ENCODE assay signal across 15 cellular contexts in the genomic region with DNA sequence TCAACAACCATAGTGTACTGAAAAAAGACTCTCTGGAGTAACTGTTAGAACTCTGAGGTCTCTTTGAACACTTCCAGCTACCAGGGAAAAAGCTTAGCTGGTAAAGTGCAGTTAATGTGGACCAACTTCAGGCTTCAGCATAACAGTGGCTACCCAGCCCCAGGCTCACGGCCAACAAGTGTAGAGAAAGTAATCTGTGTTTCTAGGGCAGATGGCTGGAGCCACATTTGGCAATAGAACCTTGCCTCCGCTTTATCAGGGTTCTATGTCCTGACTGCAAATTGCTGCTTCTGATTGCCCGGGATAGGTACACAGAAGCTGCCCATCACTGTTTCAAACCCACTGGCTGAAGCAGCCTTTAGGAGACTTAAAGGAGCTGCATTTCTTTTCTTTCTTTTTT.
A peak's percentile ranks its signal among the peaks of the same experiment; 100 is the strongest.
DNase-seq lines count a peak whose midpoint lies in the region; ATAC-seq and TF ChIP-seq lines count a peak whose summit lies in the region.
"Had no signal": no experiment of that assay in that cellular context is flagged by ENCODE, and none has a peak within 500 bp of the region (broad histone marks: within the 10 kb centered on the region; RNA-seq: fewer than 3 reads in every experiment).

No MANE protein-coding gene starts in this region.

- H3K27ac ChIP-seq in ovary: peak overlapping the region in 1 of 2 donors; percentile 10
- H3K27ac ChIP-seq in SK-N-SH (ENCODE audit: low read depth in 2 of 2, low read length in 1 of 2): no peak overlapping the region

- no peak for TF ChIP-seq EP300 in ovary (IDR thresholded peaks at IDR 0.05)
- no peak for TF ChIP-seq EP300 in SK-N-SH (IDR thresholded peaks at IDR 0.05; ENCODE audit: borderline replicate concordance in 1 of 2, low read depth in 1 of 2, low read length in 1 of 2)

- intact Hi-C loops in ovary (cut with DNase I): no loop called here

- H3K4me2 ChIP-seq in SK-N-SH: no peak overlapping the region

- no peaks in the 10 kb centered on the region for H3K9me2 ChIP-seq in SK-N-SH

- WGBS in ovary, 3 donors: 16 to 24% (median 19%) methylated on average over 3 of the region's 3 CpGs
- WGBS in SK-N-SH (ENCODE audit: low lambda C conversion rate): 75% methylated on average over 3 of the region's 3 CpGs

- no peaks in the 10 kb centered on the region for H4K20me1 ChIP-seq in SK-N-SH (ENCODE audit: insufficient read depth)

- TF ChIP-seq POLR2A in ovary (IDR thresholded peaks at IDR 0.05): no peak

- no peaks in the 10 kb centered on the region for H3K36me3 ChIP-seq in ovary
- H3K36me3 ChIP-seq in SK-N-SH (replicated peaks in 1 of 2; ENCODE audit: control insufficient read depth in 1 of 2, insufficient read depth in 2 of 2, low read length in 1 of 2): no peaks in the 10 kb centered on the region

- no peak for TF ChIP-seq RAD21 in SK-N-SH (IDR thresholded peaks at IDR 0.05; ENCODE audit: low read length)

- H3K4me1 ChIP-seq in ovary (ENCODE audit: insufficient read depth): peaks cover 3% of the 10 kb centered on the region
- H3K4me1 ChIP-seq in SK-N-SH (ENCODE audit: control insufficient read depth in 1 of 2, insufficient read depth in 2 of 2, low read depth in 1 of 2, low read length in 1 of 2): peaks cover 3% of the 10 kb centered on the region in 2 experiments; a peak in 1 of 4 replicates

- H3K79me2 ChIP-seq in SK-N-SH (ENCODE audit: insufficient read depth): no peaks in the 10 kb centered on the region

- no peak overlapping the region for H3K9ac ChIP-seq in SK-N-SH

- H3F3A ChIP-seq in SK-N-SH (replicated peaks; ENCODE audit: insufficient read depth): no peaks in the 10 kb centered on the region

- no peaks in the 10 kb centered on the region for H3K27me3 ChIP-seq in ovary
- no peaks in the 10 kb centered on the region for H3K27me3 ChIP-seq in SK-N-SH (ENCODE audit: insufficient read depth)

- H2AFZ ChIP-seq in SK-N-SH (ENCODE audit: low read depth): no peak overlapping the region

- ATAC-seq in HG02840 (IDR thresholded peaks at IDR 0.05; ENCODE audit: low FRiP score, unreplicated experiment): no peak
- ATAC-seq: HCT116 had no signal

- no peak for TF ChIP-seq CTCF in ovary (IDR thresholded peaks at IDR 0.05)
- TF ChIP-seq CTCF in SK-N-SH (IDR thresholded peaks at IDR 0.05): no peak

- POLR2A ChIA-PET in SK-N-SH (lab: Yijun Ruan, JAX): no interaction called here

- H3K9me3 ChIP-seq in ovary (no peaks in the 10 kb centered on the region), SK-N-SH (no peaks in the 10 kb centered on the region)

- CTCF ChIA-PET in SK-N-SH (lab: Yijun Ruan, JAX): interaction anchor here (1.5 kb wide), 1 partner anchor 8 kb away, joined by 5 read pairs; no protein-coding TSS in a partner anchor

- peak; percentile 48 for DNase-seq in Ammon's horn (ENCODE audit: low spot score)
- peak; percentile 21 for DNase-seq in NCI-H1694 (lab: John Stamatoyannopoulos, UW)
- DNase-seq in cerebellum (ENCODE audit: low spot score): peak; percentile 76
- peak in 4 of 5 donors; percentile 61 to 74 (median 64) for DNase-seq in ovary
- DNase-seq in SK-N-SH: no peak
- DNase-seq in stimulated activated CD4-positive, alpha-beta T cell treated with anti-CD3 and anti-CD28 coated beads, Interleukin-2, amount 100 ng/mL, for 24 hours: no peak
- DNase-seq: DMS79 treated with DMSO at 0.1 percent for 48 hours, GDM1, KG1, NCI-H1092, NCI-H187, NCI-H82, SHP77 had no signal

- no peak overlapping the region for H3K4me3 ChIP-seq in ovary
- H3K4me3 ChIP-seq in SK-N-SH (ENCODE audit: low read depth in 2 of 2, low read length in 1 of 2): no peak overlapping the region

TF ChIP-seq in SK-N-SH, 30 proteins besides CTCF, POLR2A, EP300 and RAD21:
- no peak for TF ChIP-seq GABPA (IDR thresholded peaks at IDR 0.05; ENCODE audit: low read depth)
- TF ChIP-seq SMC3 (IDR thresholded peaks at IDR 0.05; ENCODE audit: low read depth, low read length): no peak
- TF ChIP-seq FOXJ3 (CRISPR knock-in tag; IDR thresholded peaks at IDR 0.05): no peak
- TF ChIP-seq, protein P1, sequence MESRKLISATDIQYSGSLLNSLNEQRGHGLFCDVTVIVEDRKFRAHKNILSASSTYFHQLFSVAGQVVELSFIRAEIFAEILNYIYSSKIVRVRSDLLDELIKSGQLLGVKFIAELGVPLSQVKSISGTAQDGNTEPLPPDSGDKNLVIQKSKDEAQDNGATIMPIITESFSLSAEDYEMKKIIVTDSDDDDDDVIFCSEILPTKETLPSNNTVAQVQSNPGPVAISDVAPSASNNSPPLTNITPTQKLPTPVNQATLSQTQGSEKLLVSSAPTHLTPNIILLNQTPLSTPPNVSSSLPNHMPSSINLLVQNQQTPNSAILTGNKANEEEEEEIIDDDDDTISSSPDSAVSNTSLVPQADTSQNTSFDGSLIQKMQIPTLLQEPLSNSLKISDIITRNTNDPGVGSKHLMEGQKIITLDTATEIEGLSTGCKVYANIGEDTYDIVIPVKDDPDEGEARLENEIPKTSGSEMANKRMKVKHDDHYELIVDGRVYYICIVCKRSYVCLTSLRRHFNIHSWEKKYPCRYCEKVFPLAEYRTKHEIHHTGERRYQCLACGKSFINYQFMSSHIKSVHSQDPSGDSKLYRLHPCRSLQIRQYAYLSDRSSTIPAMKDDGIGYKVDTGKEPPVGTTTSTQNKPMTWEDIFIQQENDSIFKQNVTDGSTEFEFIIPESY (IDR thresholded peaks at IDR 0.05; ENCODE audit: borderline replicate concordance, low read depth): no peak
- no peak for TF ChIP-seq YY1 (IDR thresholded peaks at IDR 0.05; ENCODE audit: low read depth)
- no peak for TF ChIP-seq MEF2A (IDR thresholded peaks at IDR 0.05; ENCODE audit: borderline replicate concordance, low read depth)
- no peak for TF ChIP-seq POLR2AphosphoS5 (IDR thresholded peaks at IDR 0.05; ENCODE audit: low read depth, low read length)
- no peak for TF ChIP-seq CHD2 (IDR thresholded peaks at IDR 0.05; ENCODE audit: low read length, partially characterized antibody)
- TF ChIP-seq GATA2 (CRISPR knock-in tag; IDR thresholded peaks at IDR 0.05): no peak
- TF ChIP-seq TCF12 (IDR thresholded peaks at IDR 0.05): no peak
- TF ChIP-seq FOXM1 (IDR thresholded peaks at IDR 0.05; ENCODE audit: low read depth): no peak
- TF ChIP-seq MXI1 (IDR thresholded peaks at IDR 0.05; ENCODE audit: low read depth, low read length): no peak
- TF ChIP-seq, protein P2, sequence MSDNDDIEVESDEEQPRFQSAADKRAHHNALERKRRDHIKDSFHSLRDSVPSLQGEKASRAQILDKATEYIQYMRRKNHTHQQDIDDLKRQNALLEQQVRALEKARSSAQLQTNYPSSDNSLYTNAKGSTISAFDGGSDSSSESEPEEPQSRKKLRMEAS (IDR thresholded peaks at IDR 0.05; ENCODE audit: low read depth): no peak
- TF ChIP-seq JUND (IDR thresholded peaks at IDR 0.05): no peak
- TF ChIP-seq, protein P3, sequence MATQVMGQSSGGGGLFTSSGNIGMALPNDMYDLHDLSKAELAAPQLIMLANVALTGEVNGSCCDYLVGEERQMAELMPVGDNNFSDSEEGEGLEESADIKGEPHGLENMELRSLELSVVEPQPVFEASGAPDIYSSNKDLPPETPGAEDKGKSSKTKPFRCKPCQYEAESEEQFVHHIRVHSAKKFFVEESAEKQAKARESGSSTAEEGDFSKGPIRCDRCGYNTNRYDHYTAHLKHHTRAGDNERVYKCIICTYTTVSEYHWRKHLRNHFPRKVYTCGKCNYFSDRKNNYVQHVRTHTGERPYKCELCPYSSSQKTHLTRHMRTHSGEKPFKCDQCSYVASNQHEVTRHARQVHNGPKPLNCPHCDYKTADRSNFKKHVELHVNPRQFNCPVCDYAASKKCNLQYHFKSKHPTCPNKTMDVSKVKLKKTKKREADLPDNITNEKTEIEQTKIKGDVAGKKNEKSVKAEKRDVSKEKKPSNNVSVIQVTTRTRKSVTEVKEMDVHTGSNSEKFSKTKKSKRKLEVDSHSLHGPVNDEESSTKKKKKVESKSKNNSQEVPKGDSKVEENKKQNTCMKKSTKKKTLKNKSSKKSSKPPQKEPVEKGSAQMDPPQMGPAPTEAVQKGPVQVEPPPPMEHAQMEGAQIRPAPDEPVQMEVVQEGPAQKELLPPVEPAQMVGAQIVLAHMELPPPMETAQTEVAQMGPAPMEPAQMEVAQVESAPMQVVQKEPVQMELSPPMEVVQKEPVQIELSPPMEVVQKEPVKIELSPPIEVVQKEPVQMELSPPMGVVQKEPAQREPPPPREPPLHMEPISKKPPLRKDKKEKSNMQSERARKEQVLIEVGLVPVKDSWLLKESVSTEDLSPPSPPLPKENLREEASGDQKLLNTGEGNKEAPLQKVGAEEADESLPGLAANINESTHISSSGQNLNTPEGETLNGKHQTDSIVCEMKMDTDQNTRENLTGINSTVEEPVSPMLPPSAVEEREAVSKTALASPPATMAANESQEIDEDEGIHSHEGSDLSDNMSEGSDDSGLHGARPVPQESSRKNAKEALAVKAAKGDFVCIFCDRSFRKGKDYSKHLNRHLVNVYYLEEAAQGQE (IDR thresholded peaks at IDR 0.05; ENCODE audit: low read depth, low read length): no peak
TF ChIP-seq in SK-N-SH: peak in this region for 0.

Comparison
In these comparisons a context has a peak if more than half of its experiments do, and no peak if none do; other contexts are left out.
1. DNase-seq: peak in Ammon's horn (single experiment), NCI-H1694 (single experiment), cerebellum (single experiment) and ovary (4 of 5); none in SK-N-SH (single experiment) and stimulated activated CD4-positive, alpha-beta T cell treated with anti-CD3 and anti-CD28 coated beads, Interleukin-2, amount 100 ng/mL, for 24 hours (0 of 2).